8 cellular contexts compared by ENCODE assay signal in genomic region chr1:156859523-156860112, GRCh38. TPM values are rescaled to one million over a fixed set of nuclear protein-coding genes. Genes with fewer than 3 reads are reported as not detected.
DNase-seq lines count a peak whose midpoint lies in the region; ATAC-seq and TF ChIP-seq lines count a peak whose summit lies in the region.

No MANE protein-coding gene starts in this region.

- TF ChIP-seq CTCF in Peyer's patch (IDR thresholded peaks at IDR 0.05), result no peak
- TF ChIP-seq CTCF in dorsolateral prefrontal cortex (IDR thresholded peaks at IDR 0.05 in 54 of 56, conservative IDR thresholded peaks at IDR 0.05 in 2 of 56; ENCODE audit: low read depth in 1 of 56, partially characterized antibody in 56 of 56), result no peak

- peaks cover 57 to 76% (median 74%) of the 10 kb centered on the region in 3 donors for H3K27me3 Mint-ChIP-seq in naive B cell

- TF ChIP-seq POLR2A in Peyer's patch (IDR thresholded peaks at IDR 0.05), result no peak

- peak overlapping the region; percentile 25 to 88 (median 69) for H3K4me3 Mint-ChIP-seq in naive B cell

- H3K36me3 Mint-ChIP-seq in naive B cell, result no peaks in the 10 kb centered on the region

- peaks cover 0 to 20% of the 10 kb centered on the region in 2 donors for H3K27me3 ChIP-seq in Peyer's patch
- peaks cover 0 to 61% (median 39%) of the 10 kb centered on the region in 45 donors for H3K27me3 ChIP-seq in dorsolateral prefrontal cortex

- H3K4me1 Mint-ChIP-seq in naive B cell, result peaks cover 12 to 15% (median 15%) of the 10 kb centered on the region in 3 donors

- H3K27ac ChIP-seq in Peyer's patch (no peak overlapping the region), dorsolateral prefrontal cortex (peak overlapping the region in 1 of 59 donors; percentile 6)

- no peak overlapping the region for H3K27ac Mint-ChIP-seq in naive B cell

- peak; percentile 55 for DNase-seq in NCI-H82 (lab: John Stamatoyannopoulos, UW)
- DNase-seq in NCI-H82 treated with DMSO at 0.1 percent for 48 hours (lab: John Stamatoyannopoulos, UW; ENCODE audit: unreplicated experiment), result no peak
- no peak for DNase-seq in Peyer's patch
- DNase-seq in dorsolateral prefrontal cortex, result peak in 1 of 10 donors; percentile 23
- no peak for DNase-seq in naive B cell
- DNase-seq in HT-29 (ENCODE audit: low spot score), result no peak
- no peak for DNase-seq in NCI-H345 (lab: John Stamatoyannopoulos, UW)
- no peak for DNase-seq in Kasumi-1 (lab: John Stamatoyannopoulos, UW)

- peaks cover 0 to 26% (median 17%) of the 10 kb centered on the region in 4 donors for H3K4me1 ChIP-seq in Peyer's patch

- intact Hi-C loops in dorsolateral prefrontal cortex (cut with DNase I), result loop anchor here (1.0 to 5.0 kb wide), 3 partner anchors 21 to 62 kb away; no protein-coding TSS in a partner anchor

- ATAC-seq in naive B cell (ENCODE audit: low read depth in 2 of 2), result peak in 1 of 2 donors; percentile 9

- H3K9me3 ChIP-seq in Peyer's patch, result no peaks in the 10 kb centered on the region

- H3K36me3 ChIP-seq in Peyer's patch, result no peaks in the 10 kb centered on the region

- H3K4me3 ChIP-seq in Peyer's patch, result peak overlapping the region; percentile 14 to 43 (median 40)
- peak overlapping the region; percentile 15 to 69 (median 48) for H3K4me3 ChIP-seq in dorsolateral prefrontal cortex

- no peaks in the 10 kb centered on the region for H3K9me3 Mint-ChIP-seq in naive B cell

RNA-seq across cellular contexts. Expression of gene INSRR, which starts 0.7 kb away (rescaled TPM):
- total RNA-seq in Peyer's patch, result not detected
- total RNA-seq in dorsolateral prefrontal cortex, result 1 to 10 TPM in 8 of 120 experiments, under 1 TPM in 48, not detected in 64; 0.07 to 2.8 (median 0.30) TPM
- not detected for polyA plus RNA-seq in naive B cell (ENCODE audit: low read depth in 6 of 6)
- 0.03 TPM in 1 of 2 replicates, not detected in the other for total RNA-seq in HT-29 (2014; rRNA removed; shearing (Covaris generic))

RNA-seq across cellular contexts. Expression of gene NTRK1, which starts 1.0 kb away (rescaled TPM):
- total RNA-seq in Peyer's patch (under 1 TPM in 1 of 4 donors, not detected in 3; 0.57 TPM), dorsolateral prefrontal cortex (1 to 10 TPM in 20 of 120 experiments, under 1 TPM in 70, not detected in 30; 0.16 to 3.1 (median 0.66) TPM)
- polyA plus RNA-seq in naive B cell (ENCODE audit: low read depth in 6 of 6), result not detected
- total RNA-seq in HT-29 (2014; rRNA removed; shearing (Covaris generic)), result not detected in 2 replicates

RNA-seq across cellular contexts. Expression of gene PEAR1, which starts 33.9 kb away (rescaled TPM):
- total RNA-seq in Peyer's patch (10 to 100 TPM in 1 of 4 donors, 1 to 10 TPM in 3; 4.9 to 17.3 (median 7.0) TPM), dorsolateral prefrontal cortex (10 to 100 TPM in 7 of 120 experiments, 1 to 10 TPM in 113; 1.9 to 15.2 (median 5.0) TPM)
- polyA plus RNA-seq in naive B cell (ENCODE audit: low read depth in 6 of 6), result under 1 TPM in 3 of 6 donors, not detected in 3; 0.11 to 0.85 (median 0.27) TPM
- total RNA-seq in HT-29 (2014; rRNA removed; shearing (Covaris generic)), result 1.2 and 1.4 TPM in 2 replicates

RNA-seq across cellular contexts. Expression of gene SH2D2A, which starts 43.0 kb away (rescaled TPM):
- total RNA-seq in Peyer's patch (10 to 100 TPM in 1 of 4 donors, 1 to 10 TPM in 2, not detected in 1; 2.7 to 13.5 (median 6.5) TPM), dorsolateral prefrontal cortex (1 to 10 TPM in 28 of 120 experiments, under 1 TPM in 57, not detected in 35; 0.25 to 3.8 (median 0.84) TPM)
- polyA plus RNA-seq in naive B cell (ENCODE audit: low read depth in 6 of 6), result 1 to 10 TPM in 1 of 6 donors, under 1 TPM in 4, not detected in 1; 0.26 to 1.2 (median 0.31) TPM
- 5.4 and 11.3 TPM in 2 replicates for total RNA-seq in HT-29 (2014; rRNA removed; shearing (Covaris generic))
